ENCODE assay signal across 18 cellular contexts in genomic region chr1:28439320-28439719, GRCh38.
DNase-seq lines count a peak whose midpoint lies in the region; ATAC-seq, FAIRE-seq and TF ChIP-seq lines count a peak whose summit lies in the region.
"Had no signal": no experiment of that assay in that cellular context is flagged by ENCODE, and none has a peak within 500 bp of the region (broad histone marks: within the 10 kb centered on the region; RNA-seq: fewer than 3 reads in every experiment).

No MANE protein-coding gene starts in this region.

- H3K36me3 Mint-ChIP-seq in GM23338 (ENCODE audit: low read depth): peaks cover 16% of the 10 kb centered on the region
- H3K36me3 Mint-ChIP-seq in chondrocyte (ENCODE audit: low read depth): no peaks in the 10 kb centered on the region

- H3F3A ChIP-seq in GM23338 (replicated peaks; ENCODE audit: low read depth) (no peaks in the 10 kb centered on the region), PC-3 (ENCODE audit: low read length, unreplicated experiment) (peaks cover 16% of the 10 kb centered on the region)

- no peak overlapping the region for H3K4me3 ChIP-seq in GM23338
- peak overlapping the region; percentile 67 for H3K4me3 ChIP-seq in PC-3 (ENCODE audit: low read length)
- H3K4me3 ChIP-seq in psoas muscle: peak overlapping the region; percentile 66
- H3K4me3 ChIP-seq in pancreas: no peak overlapping the region
- H3K4me3 ChIP-seq: right lobe of liver had no signal

- peak overlapping the region; percentile 13; the same call in 1 of the 2 replicates for H3K9ac ChIP-seq in PC-3 (ENCODE audit: low read length)

- H3K27me3 ChIP-seq in GM23338 (ENCODE audit: insufficient read depth) (no peaks in the 10 kb centered on the region), PC-3 (ENCODE audit: low read length) (no peaks in the 10 kb centered on the region), psoas muscle (ENCODE audit: insufficient read depth in 3 of 3, low read length in 2 of 3) (no peaks in the 10 kb centered on the region), pancreas (no peaks in the 10 kb centered on the region)
- H3K27me3 ChIP-seq: left lung, right lobe of liver, tibial nerve had no signal

- H3K27me3 Mint-ChIP-seq in GM23338 (ENCODE audit: insufficient read depth, low read depth, poor library complexity) (no peaks in the 10 kb centered on the region), chondrocyte (ENCODE audit: low read depth) (no peaks in the 10 kb centered on the region)
- H3K27me3 Mint-ChIP-seq: activated CD8-positive, alpha-beta T cell treated with anti-CD3 and anti-CD28 coated beads for 36 hours had no signal

- H3K36me3 ChIP-seq in GM23338 (ENCODE audit: insufficient read depth) (no peaks in the 10 kb centered on the region), PC-3 (ENCODE audit: low read depth, low read length) (no peaks in the 10 kb centered on the region), psoas muscle (ENCODE audit: insufficient read depth in 1 of 2, low read depth in 1 of 2) (no peaks in the 10 kb centered on the region), pancreas (no peaks in the 10 kb centered on the region)
- H3K36me3 ChIP-seq: right lobe of liver had no signal

- peaks cover 13% of the 10 kb centered on the region; the same call in 2 of the 3 replicates for H3K4me1 Mint-ChIP-seq in GM23338
- H3K4me1 Mint-ChIP-seq in chondrocyte (ENCODE audit: low read depth): peaks cover 42% of the 10 kb centered on the region

- H3K9me2 ChIP-seq in GM23338 (ENCODE audit: insufficient read depth): no peaks in the 10 kb centered on the region
- H3K9me2 ChIP-seq in PC-3 (replicated peaks; ENCODE audit: low read length): no peaks in the 10 kb centered on the region

- H3K27ac Mint-ChIP-seq in GM23338: no peak overlapping the region
- peak overlapping the region; percentile 89 for H3K27ac Mint-ChIP-seq in chondrocyte (ENCODE audit: unreplicated experiment)

- CTCF ChIA-PET in PC-3 (lab: Charles Lee): no interaction called here

- H3K9me3 ChIP-seq in PC-3 (ENCODE audit: low read length) (no peaks in the 10 kb centered on the region), psoas muscle (no peaks in the 10 kb centered on the region), pancreas (no peaks in the 10 kb centered on the region)
- H3K9me3 ChIP-seq: left lung, right lobe of liver, tibial nerve had no signal

- no peaks in the 10 kb centered on the region; the same call in 1 of the 2 replicates for H4K20me1 ChIP-seq in GM23338 (replicated peaks; ENCODE audit: insufficient read depth)
- no peaks in the 10 kb centered on the region for H4K20me1 ChIP-seq in PC-3 (ENCODE audit: low read length)

- BruUV-seq in PC-3 (replicated peaks; lab: Mats Ljungman, UMichigan): no TSS peak

- POLR2A ChIA-PET in PC-3 (lab: Charles Lee; ENCODE audit: unreplicated experiment): no interaction called here

- intact Hi-C loops in PC-3 (cut with micrococcal nuclease) (no loop called here), psoas muscle (cut with DNase I) (no loop called here), pancreas (cut with DNase I) (no loop called here)

- TF ChIP-seq CTCF in GM23338 (conservative IDR thresholded peaks at IDR 0.05; ENCODE audit: low read depth in 2 of 2) (no peak), PC-3 (conservative IDR thresholded peaks at IDR 0.05; ENCODE audit: low read depth, low read length) (no peak), chondrocyte (IDR thresholded peaks at IDR 0.05) (no peak), psoas muscle (IDR thresholded peaks at IDR 0.05) (no peak), pancreas (IDR thresholded peaks at IDR 0.05) (no peak)

- DNase-seq in GM23338 (ENCODE audit: low spot score): no peak
- DNase-seq in PC-3: no peak
- DNase-seq in chondrocyte (ENCODE audit: low spot score): no peak
- DNase-seq in psoas muscle: no peak
- DNase-seq in pancreas: no peak
- DNase-seq in NCI-H187 (lab: John Stamatoyannopoulos, UW): no peak
- DNase-seq in NAMALWA (ENCODE audit: low spot score): no peak
- DNase-seq: activated CD8-positive, alpha-beta T cell treated with anti-CD3 and anti-CD28 coated beads for 36 hours; dermis blood vessel endothelial cell; DMS79 treated with DMSO at 0.1 percent for 48 hours; left lung; NCI-H146; NCI-H226; NK-92 treated with Interleukin-12 subunit alpha and Interleukin-12 subunit beta, amount 100 ng/mL, for 24 hours; right lobe of liver had no signal

- H3K27ac ChIP-seq in GM23338 (ENCODE audit: low read depth): peak overlapping the region; percentile 26; the same call in 1 of the 2 replicates
- peak overlapping the region; percentile 81; the same call in 1 of the 2 replicates for H3K27ac ChIP-seq in PC-3 (ENCODE audit: low read length)
- H3K27ac ChIP-seq in psoas muscle: peak overlapping the region; percentile 80
- no peak overlapping the region for H3K27ac ChIP-seq in pancreas
- H3K27ac ChIP-seq: right lobe of liver had no signal

- H3K79me2 ChIP-seq in GM23338 (replicated peaks; ENCODE audit: insufficient read depth) (peaks cover 27% of the 10 kb centered on the region), PC-3 (ENCODE audit: low read length) (peaks cover 18% of the 10 kb centered on the region)

- H3K9me3 Mint-ChIP-seq in GM23338: peaks cover 4% of the 10 kb centered on the region
- H3K9me3 Mint-ChIP-seq in chondrocyte (ENCODE audit: low read depth): no peaks in the 10 kb centered on the region
- H3K9me3 Mint-ChIP-seq: activated CD8-positive, alpha-beta T cell treated with anti-CD3 and anti-CD28 coated beads for 36 hours had no signal

- no peak for ATAC-seq in GM23338
- no peak for ATAC-seq in PC-3
- no peak for ATAC-seq in psoas muscle
- no peak for ATAC-seq in pancreas
- no peak for ATAC-seq in GM21381 (IDR thresholded peaks at IDR 0.05; ENCODE audit: unreplicated experiment)
- ATAC-seq: activated CD8-positive, alpha-beta T cell treated with anti-CD3 and anti-CD28 coated beads for 36 hours; right lobe of liver had no signal

- FAIRE-seq in pancreas (lab: Jason Lieb, UNC): no peak

- H3K4me2 ChIP-seq in GM23338 (no peak overlapping the region), PC-3 (ENCODE audit: low read length) (peak overlapping the region; percentile 87)

- H2AFZ ChIP-seq in GM23338: no peak overlapping the region
- H2AFZ ChIP-seq in PC-3 (ENCODE audit: low read length): no peak overlapping the region

- H3K4me3 Mint-ChIP-seq in GM23338 (no peak overlapping the region), chondrocyte (ENCODE audit: unreplicated experiment) (peak overlapping the region; percentile 69)
- H3K4me3 Mint-ChIP-seq: activated CD8-positive, alpha-beta T cell treated with anti-CD3 and anti-CD28 coated beads for 36 hours; neural crest cell had no signal

- H3K4me1 ChIP-seq in GM23338 (ENCODE audit: insufficient read depth) (peaks cover 10% of the 10 kb centered on the region; the same call in 1 of the 2 replicates), PC-3 (ENCODE audit: insufficient read depth, low read length) (peaks cover 34% of the 10 kb centered on the region), psoas muscle (peaks cover 29% of the 10 kb centered on the region), pancreas (peaks cover 13 to 26% (median 18%) of the 10 kb centered on the region in 3 donors)

TF ChIP-seq in GM23338, 12 proteins besides CTCF, POLR2A, EP300 and RAD21 (continues in another document):
- TF ChIP-seq JUNB (IDR thresholded peaks at IDR 0.05; ENCODE audit: unreplicated experiment) (no peak), REST (IDR thresholded peaks at IDR 0.05; ENCODE audit: unreplicated experiment) (no peak), ZNF114 (CRISPR knock-in tag; IDR thresholded peaks at IDR 0.05) (no peak), STAT1 (IDR thresholded peaks at IDR 0.05; ENCODE audit: unreplicated experiment) (no peak), EZH2phosphoT487 (IDR thresholded peaks at IDR 0.05; ENCODE audit: unreplicated experiment) (no peak), POLR2AphosphoS5 (IDR thresholded peaks at IDR 0.05; ENCODE audit: low read depth) (no peak), CREB1 (CRISPR knock-in tag; IDR thresholded peaks at IDR 0.05; ENCODE audit: low read depth) (no peak), NANOG (IDR thresholded peaks at IDR 0.05; ENCODE audit: borderline replicate concordance) (no peak)

Comparison
In these comparisons a context has a peak if more than half of its experiments do, and no peak if none do; other contexts are left out.
1. H3K27ac ChIP-seq: peak in GM23338 (single experiment), PC-3 (single experiment) and psoas muscle (single experiment); none in pancreas (0 of 4).
2. H3K4me3 ChIP-seq: peak in PC-3 (single experiment) and psoas muscle (single experiment); none in GM23338 (single experiment) and pancreas (0 of 4).